In the genomic region with DNA sequence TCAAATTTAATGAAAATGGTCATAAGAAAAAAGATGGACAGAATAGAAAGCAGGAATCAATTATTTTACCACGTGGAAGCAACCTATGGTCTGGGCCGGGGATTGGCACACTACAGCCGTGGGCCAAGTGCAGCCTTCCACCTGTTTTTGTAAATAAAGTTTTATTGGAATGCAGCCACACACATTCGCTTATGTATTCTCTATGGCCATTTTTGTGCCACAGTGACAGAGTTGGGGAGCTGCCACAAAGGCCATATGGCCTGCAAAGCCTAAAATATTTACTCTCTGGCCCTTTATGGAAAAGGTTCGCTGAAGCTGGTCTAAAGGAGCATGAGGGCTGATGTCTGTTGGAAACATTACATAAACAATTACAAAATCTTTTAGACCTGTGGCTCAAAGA, we compare ENCODE assay signal across 1 cellular context.
A peak's percentile ranks its signal among the peaks of the same experiment; 100 is the strongest.
TF ChIP-seq lines count a peak whose summit lies in the region.

No MANE protein-coding gene starts in this region.

TF ChIP-seq in K562, 482 proteins besides CTCF, POLR2A, EP300 and RAD21:
- TF ChIP-seq, protein P1, sequence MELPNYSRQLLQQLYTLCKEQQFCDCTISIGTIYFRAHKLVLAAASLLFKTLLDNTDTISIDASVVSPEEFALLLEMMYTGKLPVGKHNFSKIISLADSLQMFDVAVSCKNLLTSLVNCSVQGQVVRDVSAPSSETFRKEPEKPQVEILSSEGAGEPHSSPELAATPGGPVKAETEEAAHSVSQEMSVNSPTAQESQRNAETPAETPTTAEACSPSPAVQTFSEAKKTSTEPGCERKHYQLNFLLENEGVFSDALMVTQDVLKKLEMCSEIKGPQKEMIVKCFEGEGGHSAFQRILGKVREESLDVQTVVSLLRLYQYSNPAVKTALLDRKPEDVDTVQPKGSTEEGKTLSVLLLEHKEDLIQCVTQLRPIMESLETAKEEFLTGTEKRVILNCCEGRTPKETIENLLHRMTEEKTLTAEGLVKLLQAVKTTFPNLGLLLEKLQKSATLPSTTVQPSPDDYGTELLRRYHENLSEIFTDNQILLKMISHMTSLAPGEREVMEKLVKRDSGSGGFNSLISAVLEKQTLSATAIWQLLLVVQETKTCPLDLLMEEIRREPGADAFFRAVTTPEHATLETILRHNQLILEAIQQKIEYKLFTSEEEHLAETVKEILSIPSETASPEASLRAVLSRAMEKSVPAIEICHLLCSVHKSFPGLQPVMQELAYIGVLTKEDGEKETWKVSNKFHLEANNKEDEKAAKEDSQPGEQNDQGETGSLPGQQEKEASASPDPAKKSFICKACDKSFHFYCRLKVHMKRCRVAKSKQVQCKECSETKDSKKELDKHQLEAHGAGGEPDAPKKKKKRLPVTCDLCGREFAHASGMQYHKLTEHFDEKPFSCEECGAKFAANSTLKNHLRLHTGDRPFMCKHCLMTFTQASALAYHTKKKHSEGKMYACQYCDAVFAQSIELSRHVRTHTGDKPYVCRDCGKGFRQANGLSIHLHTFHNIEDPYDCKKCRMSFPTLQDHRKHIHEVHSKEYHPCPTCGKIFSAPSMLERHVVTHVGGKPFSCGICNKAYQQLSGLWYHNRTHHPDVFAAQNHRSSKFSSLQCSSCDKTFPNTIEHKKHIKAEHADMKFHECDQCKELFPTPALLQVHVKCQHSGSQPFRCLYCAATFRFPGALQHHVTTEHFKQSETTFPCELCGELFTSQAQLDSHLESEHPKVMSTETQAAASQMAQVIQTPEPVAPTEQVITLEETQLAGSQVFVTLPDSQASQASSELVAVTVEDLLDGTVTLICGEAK (IDR thresholded peaks at IDR 0.05), result peak; percentile 90
- TF ChIP-seq, protein P1 (CRISPR knock-in tag; IDR thresholded peaks at IDR 0.05), result no peak
- TF ChIP-seq, protein P2, sequence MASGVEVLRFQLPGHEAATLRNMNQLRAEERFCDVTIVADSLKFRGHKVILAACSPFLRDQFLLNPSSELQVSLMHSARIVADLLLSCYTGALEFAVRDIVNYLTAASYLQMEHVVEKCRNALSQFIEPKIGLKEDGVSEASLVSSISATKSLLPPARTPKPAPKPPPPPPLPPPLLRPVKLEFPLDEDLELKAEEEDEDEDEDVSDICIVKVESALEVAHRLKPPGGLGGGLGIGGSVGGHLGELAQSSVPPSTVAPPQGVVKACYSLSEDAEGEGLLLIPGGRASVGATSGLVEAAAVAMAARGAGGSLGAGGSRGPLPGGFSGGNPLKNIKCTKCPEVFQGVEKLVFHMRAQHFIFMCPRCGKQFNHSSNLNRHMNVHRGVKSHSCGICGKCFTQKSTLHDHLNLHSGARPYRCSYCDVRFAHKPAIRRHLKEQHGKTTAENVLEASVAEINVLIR (CRISPR knock-in tag; IDR thresholded peaks at IDR 0.05), result no peak
